Comparison of ENCODE assay signal across 8 cellular contexts in the genomic region with DNA sequence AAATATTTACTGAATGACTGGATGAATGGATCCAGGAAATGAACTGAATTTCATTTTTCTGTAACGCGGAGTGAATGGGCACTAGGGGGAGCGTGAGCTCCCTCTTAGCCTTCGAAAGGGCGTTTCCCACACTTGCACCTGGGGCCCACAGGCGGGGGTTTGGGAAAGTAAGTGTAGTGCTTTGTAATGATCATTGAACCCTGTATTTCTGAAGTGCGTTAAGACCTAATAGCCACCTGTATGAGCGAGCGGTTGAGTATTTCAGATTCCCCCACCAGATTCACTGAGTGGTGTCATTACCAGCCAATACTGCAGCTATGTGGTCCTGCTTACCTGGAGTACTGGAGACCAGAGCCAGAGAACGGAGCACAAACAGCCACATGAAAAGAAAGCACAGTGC. TPM values are rescaled to one million over a fixed set of nuclear protein-coding genes. Genes with fewer than 3 reads are reported as not detected.
A peak's percentile ranks its signal among the peaks of the same experiment; 100 is the strongest.
DNase-seq lines count a peak whose midpoint lies in the region; ATAC-seq and TF ChIP-seq lines count a peak whose summit lies in the region.

No MANE protein-coding gene starts in this region.

- 0 out of 4 replicates have a peak, but pooled peaks cover 0 to 11% of the 10 kb centered on the region in 2 experiments for H3K79me1 ChIP-seq in IMR-90 (ENCODE audit: low read depth in 1 of 2, low read length in 2 of 2)

- H3K27me3 ChIP-seq in IMR-90 (ENCODE audit: control insufficient read depth, insufficient read depth, low read length) (no peaks in the 10 kb centered on the region), breast epithelium (no peaks in the 10 kb centered on the region)

- H3K4ac ChIP-seq in IMR-90 (ENCODE audit: low read depth, low read length): no peak overlapping the region

- H2BK5ac ChIP-seq in IMR-90 (ENCODE audit: low read depth, low read length, poor library complexity, severe bottlenecking): no peak overlapping the region

- H2BK20ac ChIP-seq in IMR-90 (ENCODE audit: low read depth, low read length): no peak overlapping the region

- H3K4me3 Mint-ChIP-seq in nephron progenitor cell: no peak overlapping the region

- H3K9me3 ChIP-seq in IMR-90 (ENCODE audit: control insufficient read depth, insufficient read depth, low read length) (no peaks in the 10 kb centered on the region), breast epithelium (no peaks in the 10 kb centered on the region)

- H2BK15ac ChIP-seq in IMR-90 (ENCODE audit: low read depth, low read length): no peak overlapping the region

- no peak overlapping the region for H3K27ac Mint-ChIP-seq in nephron progenitor cell

- no peaks in the 10 kb centered on the region for H3K9me3 Mint-ChIP-seq in nephron progenitor cell

- no peak overlapping the region for H2AFZ ChIP-seq in IMR-90 (replicated peaks; ENCODE audit: low read length, poor library complexity)

- H2AK9ac ChIP-seq in IMR-90 (replicated peaks; ENCODE audit: low read depth, low read length, poor library complexity): no peak overlapping the region

- TF ChIP-seq CTCF in IMR-90 (conservative IDR thresholded peaks at IDR 0.05; ENCODE audit: low read depth, low read length) (peak; percentile 49), breast epithelium (IDR thresholded peaks at IDR 0.05) (peak in 2 of 3 donors; percentile 47 to 72), nephron progenitor cell (IDR thresholded peaks at IDR 0.05) (peak; percentile 32)

- H3K4me3 ChIP-seq in IMR-90 (ENCODE audit: insufficient read depth, low read depth, low read length) (no peak overlapping the region), breast epithelium (no peak overlapping the region)

- no peak overlapping the region for H4K91ac ChIP-seq in IMR-90 (ENCODE audit: insufficient read depth, low read depth, low read length)

- ATAC-seq in IMR-90 (ENCODE audit: low read depth) (0 out of 2 replicates have a peak, but pooled peaks have one; percentile 52), GM18858 (IDR thresholded peaks at IDR 0.05; ENCODE audit: unreplicated experiment) (no peak)

- H4K5ac ChIP-seq in IMR-90 (ENCODE audit: low read depth, low read length): no peak overlapping the region

- H3K4me1 Mint-ChIP-seq in nephron progenitor cell: peaks cover 30% of the 10 kb centered on the region

- H3K27me3 Mint-ChIP-seq in nephron progenitor cell (ENCODE audit: low read depth, poor library complexity): peaks cover 10% of the 10 kb centered on the region

- no peak overlapping the region for H3K4me2 ChIP-seq in IMR-90 (ENCODE audit: low read depth, low read length)

- CTCF ChIA-PET in IMR-90 (lab: Yijun Ruan, JAX): interaction anchor here (0.6 to 1.4 kb wide), 3 partner anchors 10 to 29 kb away, joined by 3 to 4 read pairs (median 3); no protein-coding TSS in a partner anchor

- H3K36me3 Mint-ChIP-seq in nephron progenitor cell (ENCODE audit: low read depth): no peaks in the 10 kb centered on the region

- peaks cover 8% of the 10 kb centered on the region for H3K9me1 ChIP-seq in IMR-90 (ENCODE audit: insufficient read depth, low read length)

- peak; percentile 38 to 62 for DNase-seq in NOMO-1 (lab: John Stamatoyannopoulos, UW; ENCODE audit: unreplicated experiment in 2 of 2)
- no peak for DNase-seq in NOMO-1 treated with dmso at 0.1 percent for 144 hours (lab: John Stamatoyannopoulos, UW; ENCODE audit: unreplicated experiment)
- DNase-seq in IMR-90: no peak
- peak; percentile 62 to 67 for DNase-seq in SHP77 (lab: John Stamatoyannopoulos, UW)
- no peak for DNase-seq in breast epithelium (ENCODE audit: low spot score in 2 of 2)
- DNase-seq in nephron progenitor cell: no peak
- no peak for DNase-seq in T1000 (lab: John Stamatoyannopoulos, UW)

- H3K56ac ChIP-seq in IMR-90 (ENCODE audit: extremely low read depth, insufficient read depth, low read length): no peak overlapping the region

- no peak overlapping the region for H2AK5ac ChIP-seq in IMR-90 (ENCODE audit: low read depth, low read length)

- in situ Hi-C loops in IMR-90 (cut with MboI; ENCODE audit: low sequenced_read_pairs): no loop called here

- H3K18ac ChIP-seq in IMR-90 (ENCODE audit: low read depth, low read length): no peak overlapping the region

- TF ChIP-seq RAD21 in IMR-90 (IDR thresholded peaks at IDR 0.05; ENCODE audit: low read length): peak; percentile 40

- POLR2A ChIA-PET in IMR-90 (lab: Charles Lee; ENCODE audit: unreplicated experiment): no interaction called here

- no peaks in the 10 kb centered on the region for H4K20me1 ChIP-seq in IMR-90 (ENCODE audit: insufficient read depth, low read length)

- H3K27ac ChIP-seq in IMR-90 (ENCODE audit: insufficient read depth, low read length) (no peak overlapping the region), breast epithelium (no peak overlapping the region)

- H3K36me3 ChIP-seq in IMR-90 (ENCODE audit: control insufficient read depth, insufficient read depth, low read length): no peaks in the 10 kb centered on the region
- no peaks in the 10 kb centered on the region for H3K36me3 ChIP-seq in breast epithelium

- H3K9ac ChIP-seq in IMR-90 (ENCODE audit: low read depth, low read length): no peak overlapping the region

- dilution Hi-C loops in IMR-90 (cut with HindIII; ENCODE audit: low sequenced_read_pairs, unreplicated experiment): no loop called here

- no TSS peak for BruUV-seq in IMR-90 (replicated peaks; lab: Mats Ljungman, UMichigan)

- H3K23ac ChIP-seq in IMR-90 (ENCODE audit: low read depth, low read length): no peak overlapping the region

- no peak overlapping the region for H2BK120ac ChIP-seq in IMR-90 (ENCODE audit: low read depth, low read length)

- WGBS in IMR-90 (ENCODE audit: extremely low coverage in 2 of 2, insufficient read length in 1 of 2), 2 experiments: 86% methylated on average over 1 of the region's 10 CpGs; no CpG with 5 or more reads in 1 of the 2 experiments

- H4K8ac ChIP-seq in IMR-90 (ENCODE audit: low read depth in 2 of 2, low read length in 2 of 2): no peak overlapping the region

- intact Hi-C loops in IMR-90 (cut with micrococcal nuclease) (loop anchor here (5.0 kb wide), 1 partner anchor 37 kb away; no protein-coding TSS in a partner anchor), breast epithelium (cut with DNase I; ENCODE audit: low total_unique reads) (no loop called here)

- TF ChIP-seq POLR2A in IMR-90 (IDR thresholded peaks at IDR 0.05; ENCODE audit: low read depth, low read length): no peak
- TF ChIP-seq POLR2A in breast epithelium (IDR thresholded peaks at IDR 0.05): no peak

- H3K4me1 ChIP-seq in IMR-90 (ENCODE audit: control insufficient read depth, insufficient read depth, low read length): peaks cover 15% of the 10 kb centered on the region
- no peaks in the 10 kb centered on the region for H3K4me1 ChIP-seq in breast epithelium

- no peak overlapping the region for H3K14ac ChIP-seq in IMR-90 (replicated peaks; ENCODE audit: low read depth, low read length)

TF ChIP-seq in IMR-90, 13 proteins besides CTCF, POLR2A, EP300 and RAD21:
- TF ChIP-seq MAZ (IDR thresholded peaks at IDR 0.05; ENCODE audit: borderline replicate concordance, low read depth, low read length) (no peak), CHD1 (IDR thresholded peaks at IDR 0.05; ENCODE audit: low read depth, low read length) (no peak), MXI1 (IDR thresholded peaks at IDR 0.05; ENCODE audit: borderline replicate concordance, low read depth, low read length) (no peak), MAFK (IDR thresholded peaks at IDR 0.05; ENCODE audit: low read depth, low read length) (no peak), SMC3 (IDR thresholded peaks at IDR 0.05; ENCODE audit: low read depth, low read length) (peak; percentile 39)

RNA-seq across cellular contexts. Expression of a gene that starts 10.5 kb away (rescaled TPM):
- total RNA-seq in IMR-90 (2012; rRNA removed) (3.6 and 4.3 TPM in 2 replicates), breast epithelium (1 to 10 TPM; 5.2 to 8.0 (median 7.5) TPM)
- polyA plus RNA-seq in IMR-90 (2012; rRNA removed): 2.8 and 2.9 TPM in 2 replicates
- 1.6 and 2.4 TPM in 2 replicates for polyA plus RNA-seq in IMR-90 (2012; cell fraction: cytosol; rRNA removed)
- 3.8 and 6.6 TPM in 2 replicates for polyA plus RNA-seq in IMR-90 (2012; cell fraction: nucleus; rRNA removed; ENCODE audit: low replicate concordance)

RNA-seq across cellular contexts. Expression of a gene that starts 15.8 kb away (rescaled TPM):
- total RNA-seq in IMR-90 (2012; rRNA removed) (187 and 235 TPM in 2 replicates), breast epithelium (10 to 100 TPM; 48.2 to 76.1 (median 73.4) TPM)
- 338 and 349 TPM in 2 replicates for polyA plus RNA-seq in IMR-90 (2012; rRNA removed)
- 134 and 310 TPM in 2 replicates for polyA plus RNA-seq in IMR-90 (2012; cell fraction: cytosol; rRNA removed)
- polyA plus RNA-seq in IMR-90 (2012; cell fraction: nucleus; rRNA removed; ENCODE audit: low replicate concordance): 32.9 and 226 TPM in 2 replicates

Comparison
In these comparisons a context has a peak if more than half of its experiments do, and no peak if none do; other contexts are left out.
1. DNase-seq: peak in NOMO-1 (2 of 2) and SHP77 (2 of 2); none in NOMO-1 treated with dmso at 0.1 percent for 144 hours (single experiment), IMR-90 (single experiment), breast epithelium (0 of 2), nephron progenitor cell (single experiment) and T1000 (single experiment).
2. Peak in every context shown above with its lines, with median percentiles within 50 percentile points of each other: CTCF ChIP-seq.